In genomic region chr11:117300301-117300700, GRCh38 we compare ENCODE assay signal across 8 cellular contexts. TPM values are rescaled to one million over a fixed set of nuclear protein-coding genes. Genes with fewer than 3 reads are reported as not detected.
DNase-seq lines count a peak whose midpoint lies in the region; ATAC-seq lines count a peak whose summit lies in the region.

No MANE protein-coding gene starts in this region.

- H3K9me3 Mint-ChIP-seq in stimulated activated memory B cell treated with anti-CD40 and anti-IgM and Interleukin-4, amounts not matched to agents 10 μg/mL and 1 μg/mL and 100 μg/mL, for 72 hours = no peaks in the 10 kb centered on the region

- no peak overlapping the region for H3K4me3 Mint-ChIP-seq in stimulated activated memory B cell treated with anti-CD40 and anti-IgM and Interleukin-4, amounts not matched to agents 10 μg/mL and 1 μg/mL and 100 μg/mL, for 72 hours

- H3K36me3 ChIP-seq in HUES64 (ENCODE audit: insufficient read depth, low read length) (no peaks in the 10 kb centered on the region), ectodermal cell (ENCODE audit: control insufficient read depth, insufficient read depth, low read length) (no peaks in the 10 kb centered on the region), HAP-1 (replicated peaks) (no peaks in the 10 kb centered on the region)

- H3K27ac Mint-ChIP-seq in stimulated activated memory B cell treated with anti-CD40 and anti-IgM and Interleukin-4, amounts not matched to agents 10 μg/mL and 1 μg/mL and 100 μg/mL, for 72 hours = no peak overlapping the region

- H3K27me3 ChIP-seq in HUES64 (ENCODE audit: insufficient read depth, low read length) (no peaks in the 10 kb centered on the region), ectodermal cell (ENCODE audit: control insufficient read depth, insufficient read depth, low read length, poor library complexity, severe bottlenecking) (no peaks in the 10 kb centered on the region), layer of hippocampus (ENCODE audit: control insufficient read depth, insufficient read depth, low read length) (no peaks in the 10 kb centered on the region), HAP-1 (ENCODE audit: low read depth) (no peaks in the 10 kb centered on the region)

- peaks cover 37% of the 10 kb centered on the region for H3K27me3 Mint-ChIP-seq in stimulated activated memory B cell treated with anti-CD40 and anti-IgM and Interleukin-4, amounts not matched to agents 10 μg/mL and 1 μg/mL and 100 μg/mL, for 72 hours

- no peak for DNase-seq in HAP-1 (ENCODE audit: low spot score in 2 of 2)
- no peak for DNase-seq in central memory CD4-positive, alpha-beta T cell

- H3K9ac ChIP-seq in HUES64 (ENCODE audit: low read depth, low read length) = peak overlapping the region; percentile 8; the same call in 1 of the 2 replicates

- peaks cover 8% of the 10 kb centered on the region for H3K4me1 Mint-ChIP-seq in stimulated activated memory B cell treated with anti-CD40 and anti-IgM and Interleukin-4, amounts not matched to agents 10 μg/mL and 1 μg/mL and 100 μg/mL, for 72 hours

- H3K4me3 ChIP-seq in HUES64 (ENCODE audit: low read length) (no peak overlapping the region), ectodermal cell (ENCODE audit: insufficient read depth, low read depth, low read length) (no peak overlapping the region), HAP-1 (no peak overlapping the region)

- peak; percentile 37 for ATAC-seq in stimulated activated memory B cell treated with anti-CD40 and anti-IgM and Interleukin-4, amounts not matched to agents 10 μg/mL and 1 μg/mL and 100 μg/mL, for 72 hours
- ATAC-seq in GM21447 (IDR thresholded peaks at IDR 0.05; ENCODE audit: unreplicated experiment) (no peak), HG03565 (IDR thresholded peaks at IDR 0.05; ENCODE audit: unreplicated experiment) (no peak)

- no peak overlapping the region; the same call in 1 of the 2 replicates for H3K27ac ChIP-seq in HUES64 (ENCODE audit: low read depth, low read length)
- peak overlapping the region; percentile 69 for H3K27ac ChIP-seq in ectodermal cell (ENCODE audit: insufficient read depth, low read depth, low read length, poor library complexity, severe bottlenecking)
- peak overlapping the region; percentile 55 for H3K27ac ChIP-seq in layer of hippocampus (ENCODE audit: low read depth, low read length)

- WGBS in HUES64 = 36% methylated on average over 18 of the region's 18 CpGs
- WGBS in ectodermal cell, 2 experiments = 38 to 41% methylated on average over 18 of the region's 18 CpGs

- H3K9me3 ChIP-seq in HUES64 (ENCODE audit: insufficient read depth, low read depth, low read length) (no peaks in the 10 kb centered on the region), ectodermal cell (ENCODE audit: control insufficient read depth, low read length) (no peaks in the 10 kb centered on the region), HAP-1 (no peaks in the 10 kb centered on the region)

- peaks cover 29% of the 10 kb centered on the region for H3K4me1 ChIP-seq in HUES64 (ENCODE audit: insufficient read depth, low read length)
- H3K4me1 ChIP-seq in ectodermal cell (ENCODE audit: control insufficient read depth, insufficient read depth, low read length) = peaks cover 22% of the 10 kb centered on the region
- peaks cover 11% of the 10 kb centered on the region for H3K4me1 ChIP-seq in HAP-1

- no peaks in the 10 kb centered on the region for H3K36me3 Mint-ChIP-seq in stimulated activated memory B cell treated with anti-CD40 and anti-IgM and Interleukin-4, amounts not matched to agents 10 μg/mL and 1 μg/mL and 100 μg/mL, for 72 hours

- in situ Hi-C loops in HAP-1 (cut with MboI; ENCODE audit: low sequenced_read_pairs) = no loop called here

RNA-seq across cellular contexts. Expression of gene BACE1-AS, which starts 9.2 kb away (rescaled TPM):
- 5.7 TPM for polyA plus RNA-seq in HUES64 (2013, experiment 1 of 2)
- 5.5 TPM for polyA plus RNA-seq in HUES64 (2013, experiment 2 of 2)
- 12.5 TPM for polyA plus RNA-seq in ectodermal cell (2013, experiment 1 of 4)
- polyA plus RNA-seq in ectodermal cell (2013, experiment 2 of 4) = 16.2 TPM
- 11.9 TPM for polyA plus RNA-seq in ectodermal cell (2013, experiment 3 of 4)
- polyA plus RNA-seq in ectodermal cell (2013, experiment 4 of 4) = 10.9 TPM

RNA-seq across cellular contexts. Expression of gene BACE1, which starts 15.8 kb away (rescaled TPM):
- 7.2 TPM for polyA plus RNA-seq in HUES64 (2013, experiment 1 of 2)
- polyA plus RNA-seq in HUES64 (2013, experiment 2 of 2) = 13.1 TPM
- 22.1 TPM for polyA plus RNA-seq in ectodermal cell (2013, experiment 1 of 4)
- 24.5 TPM for polyA plus RNA-seq in ectodermal cell (2013, experiment 2 of 4)
- polyA plus RNA-seq in ectodermal cell (2013, experiment 3 of 4) = 15.9 TPM
- polyA plus RNA-seq in ectodermal cell (2013, experiment 4 of 4) = 18.6 TPM

RNA-seq across cellular contexts. Expression of gene CEP164, which starts 27.4 kb away (rescaled TPM):
- polyA plus RNA-seq in HUES64 (2013, experiment 1 of 2) = 9.6 TPM
- polyA plus RNA-seq in HUES64 (2013, experiment 2 of 2) = 8.7 TPM
- polyA plus RNA-seq in ectodermal cell (2013, experiment 1 of 4) = 30.6 TPM
- 28.7 TPM for polyA plus RNA-seq in ectodermal cell (2013, experiment 2 of 4)
- 19.8 TPM for polyA plus RNA-seq in ectodermal cell (2013, experiment 3 of 4)
- 26.5 TPM for polyA plus RNA-seq in ectodermal cell (2013, experiment 4 of 4)
